9 cellular contexts compared by ENCODE assay signal in the genomic region with DNA sequence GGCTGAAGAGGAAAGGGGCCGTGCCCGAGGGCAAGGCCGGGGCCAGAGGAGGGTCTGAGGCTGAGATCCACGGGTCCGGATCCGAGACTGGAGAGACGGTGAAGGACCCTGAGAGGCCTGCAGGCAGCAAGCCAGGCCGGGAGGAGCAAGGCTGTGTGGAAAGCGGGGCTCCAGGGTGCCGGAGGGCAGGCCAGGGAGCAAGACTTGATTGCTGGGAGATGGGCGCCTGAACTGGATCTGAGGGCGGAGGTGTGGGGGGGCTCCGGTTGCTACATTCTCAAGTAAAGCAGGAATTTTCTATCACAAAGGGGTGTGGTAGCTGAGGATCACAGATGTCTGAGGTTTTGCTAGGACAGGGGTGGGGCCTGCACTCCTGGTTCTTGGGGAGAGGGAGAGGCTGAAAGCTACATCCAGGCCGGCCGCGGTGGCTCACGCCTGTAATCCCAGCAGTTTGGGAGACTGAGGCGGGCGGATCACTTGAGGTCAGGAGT. TPM values are rescaled to one million over a fixed set of nuclear protein-coding genes. Genes with fewer than 3 reads are reported as not detected.
DNase-seq lines count a peak whose midpoint lies in the region; ATAC-seq lines count a peak whose summit lies in the region.
"Had no signal": no experiment of that assay in that cellular context is flagged by ENCODE, and none has a peak within 500 bp of the region (broad histone marks: within the 10 kb centered on the region; RNA-seq: fewer than 3 reads in every experiment).

No MANE protein-coding gene starts in this region.

- H3K9me3 Mint-ChIP-seq in activated CD4-positive, alpha-beta memory T cell treated with anti-CD3 and anti-CD28 coated beads for 36 hours, result peaks cover 7% of the 10 kb centered on the region
- H3K9me3 Mint-ChIP-seq in activated CD4-positive, alpha-beta memory T cell treated with anti-CD3 and anti-CD28 coated beads, Interleukin-2, amount 10 ng/mL, durations not matched to agents 7 days and 5 days, result peaks cover 4% of the 10 kb centered on the region
- H3K9me3 Mint-ChIP-seq in activated CD8-positive, alpha-beta T cell treated with anti-CD3 and anti-CD28 coated beads, Interleukin-2, amount 10 ng/mL, durations not matched to agents 7 days and 5 days (ENCODE audit: insufficient read depth), result no peaks in the 10 kb centered on the region

- no peaks in the 10 kb centered on the region for H3K36me3 Mint-ChIP-seq in activated CD4-positive, alpha-beta memory T cell treated with anti-CD3 and anti-CD28 coated beads for 36 hours
- peaks cover 2% of the 10 kb centered on the region for H3K36me3 Mint-ChIP-seq in activated CD4-positive, alpha-beta memory T cell treated with anti-CD3 and anti-CD28 coated beads, Interleukin-2, amount 10 ng/mL, durations not matched to agents 7 days and 5 days (ENCODE audit: low read depth)
- H3K36me3 Mint-ChIP-seq in activated CD8-positive, alpha-beta T cell treated with anti-CD3 and anti-CD28 coated beads, Interleukin-2, amount 10 ng/mL, durations not matched to agents 7 days and 5 days (ENCODE audit: low read depth), result peaks cover 4% of the 10 kb centered on the region

- H3K4me1 Mint-ChIP-seq in activated CD4-positive, alpha-beta memory T cell treated with anti-CD3 and anti-CD28 coated beads for 36 hours (ENCODE audit: low read depth), result peaks cover 11% of the 10 kb centered on the region
- H3K4me1 Mint-ChIP-seq in activated CD4-positive, alpha-beta memory T cell treated with anti-CD3 and anti-CD28 coated beads, Interleukin-2, amount 10 ng/mL, durations not matched to agents 7 days and 5 days, result peaks cover 24% of the 10 kb centered on the region
- H3K4me1 Mint-ChIP-seq in activated CD8-positive, alpha-beta T cell treated with anti-CD3 and anti-CD28 coated beads, Interleukin-2, amount 10 ng/mL, durations not matched to agents 7 days and 5 days (ENCODE audit: low read depth), result peaks cover 25% of the 10 kb centered on the region

- CTCF ChIA-PET in activated CD4-positive, alpha-beta memory T cell treated with anti-CD3 and anti-CD28 coated beads for 36 hours (lab: Charles Lee), result interaction anchor here (1.2 to 3.8 kb wide), 2 partner anchors 40 to 41 kb away, joined by 4 to 14 read pairs; no protein-coding TSS in a partner anchor
- CTCF ChIA-PET in activated CD4-positive, alpha-beta memory T cell treated with anti-CD3 and anti-CD28 coated beads, Interleukin-2, amount 10 ng/mL, durations not matched to agents 7 days and 5 days (lab: Charles Lee), result no interaction called here
- CTCF ChIA-PET in activated CD8-positive, alpha-beta T cell treated with anti-CD3 and anti-CD28 coated beads, Interleukin-2, amount 10 ng/mL, durations not matched to agents 7 days and 5 days (lab: Charles Lee), result interaction anchor here (0.9 kb wide), 1 partner anchor 10 kb away, joined by 3 read pairs; no protein-coding TSS in a partner anchor

- H3K4me3 ChIP-seq in MG63, result no peak overlapping the region

- POLR2A ChIA-PET in activated CD4-positive, alpha-beta memory T cell treated with anti-CD3 and anti-CD28 coated beads for 36 hours (lab: Charles Lee), result no interaction called here
- POLR2A ChIA-PET in activated CD4-positive, alpha-beta memory T cell treated with anti-CD3 and anti-CD28 coated beads, Interleukin-2, amount 10 ng/mL, durations not matched to agents 7 days and 5 days (lab: Charles Lee), result interaction anchor here (1.0 to 1.3 kb wide), 2 partner anchors 9 to 10 kb away, joined by 3 to 6 read pairs; no protein-coding TSS in a partner anchor
- POLR2A ChIA-PET in activated CD8-positive, alpha-beta T cell treated with anti-CD3 and anti-CD28 coated beads, Interleukin-2, amount 10 ng/mL, durations not matched to agents 7 days and 5 days (lab: Charles Lee), result no interaction called here

- intact Hi-C loops in activated CD4-positive, alpha-beta memory T cell treated with anti-CD3 and anti-CD28 coated beads for 36 hours (cut with micrococcal nuclease), result loop anchor here (2.0 kb wide), 1 partner anchor 69 kb away; the partner anchor contains the start of gene CA11

- H3K4me3 Mint-ChIP-seq in activated CD4-positive, alpha-beta memory T cell treated with anti-CD3 and anti-CD28 coated beads for 36 hours, result peak overlapping the region; percentile 79
- no peak overlapping the region for H3K4me3 Mint-ChIP-seq in activated CD4-positive, alpha-beta memory T cell treated with anti-CD3 and anti-CD28 coated beads, Interleukin-2, amount 10 ng/mL, durations not matched to agents 7 days and 5 days
- peak overlapping the region; percentile 89 for H3K4me3 Mint-ChIP-seq in activated CD8-positive, alpha-beta T cell treated with anti-CD3 and anti-CD28 coated beads, Interleukin-2, amount 10 ng/mL, durations not matched to agents 7 days and 5 days

- no peak overlapping the region for H3K27ac Mint-ChIP-seq in activated CD4-positive, alpha-beta memory T cell treated with anti-CD3 and anti-CD28 coated beads for 36 hours
- no peak overlapping the region for H3K27ac Mint-ChIP-seq in activated CD4-positive, alpha-beta memory T cell treated with anti-CD3 and anti-CD28 coated beads, Interleukin-2, amount 10 ng/mL, durations not matched to agents 7 days and 5 days
- no peak overlapping the region for H3K27ac Mint-ChIP-seq in activated CD8-positive, alpha-beta T cell treated with anti-CD3 and anti-CD28 coated beads, Interleukin-2, amount 10 ng/mL, durations not matched to agents 7 days and 5 days

- H3K9me3 ChIP-seq in MG63, result no peaks in the 10 kb centered on the region

- no peaks in the 10 kb centered on the region for H3K27me3 Mint-ChIP-seq in activated CD4-positive, alpha-beta memory T cell treated with anti-CD3 and anti-CD28 coated beads for 36 hours
- no peaks in the 10 kb centered on the region for H3K27me3 Mint-ChIP-seq in activated CD4-positive, alpha-beta memory T cell treated with anti-CD3 and anti-CD28 coated beads, Interleukin-2, amount 10 ng/mL, durations not matched to agents 7 days and 5 days
- H3K27me3 Mint-ChIP-seq in activated CD8-positive, alpha-beta T cell treated with anti-CD3 and anti-CD28 coated beads, Interleukin-2, amount 10 ng/mL, durations not matched to agents 7 days and 5 days (ENCODE audit: low read depth), result peaks cover 2% of the 10 kb centered on the region

- DNase-seq in activated CD4-positive, alpha-beta memory T cell treated with anti-CD3 and anti-CD28 coated beads for 36 hours, result no peak
- no peak for DNase-seq in activated CD4-positive, alpha-beta memory T cell treated with anti-CD3 and anti-CD28 coated beads, Interleukin-2, amount 10 ng/mL, durations not matched to agents 7 days and 5 days
- no peak for DNase-seq in activated CD8-positive, alpha-beta T cell treated with anti-CD3 and anti-CD28 coated beads, Interleukin-2, amount 10 ng/mL, durations not matched to agents 7 days and 5 days
- peak in 2 of 49 donors; percentile 38 for DNase-seq in substantia nigra (lab: John Stamatoyannopoulos, UW)
- DNase-seq in MG63, result no peak
- DNase-seq in stimulated activated CD4-positive, alpha-beta T cell treated with anti-CD3 and anti-CD28 coated beads, Interleukin-1b, Interleukin-23, amount 100 ng/mL, for 48 hours, result no peak
- no peak for DNase-seq in islet precursor cell
- DNase-seq: NCI-H510A treated with DMSO at 0.1 percent for 48 hours had no signal

- H3K27me3 ChIP-seq in layer of hippocampus (ENCODE audit: control insufficient read depth, insufficient read depth, low read length) (no peaks in the 10 kb centered on the region), MG63 (no peaks in the 10 kb centered on the region)

- no peak for ATAC-seq in activated CD8-positive, alpha-beta T cell treated with anti-CD3 and anti-CD28 coated beads, Interleukin-2, amount 10 ng/mL, durations not matched to agents 7 days and 5 days

- H3K27ac ChIP-seq in layer of hippocampus (ENCODE audit: low read depth, low read length) (peak overlapping the region; percentile 52), substantia nigra (ENCODE audit: low read depth, low read length, poor library complexity, severe bottlenecking) (peak overlapping the region; percentile 10)

- H3K36me3 ChIP-seq in MG63, result no peaks in the 10 kb centered on the region

RNA-seq across cellular contexts. Expression of gene MAMSTR, which starts 3.8 kb away (rescaled TPM):
- total RNA-seq in activated CD4-positive, alpha-beta memory T cell treated with anti-CD3 and anti-CD28 coated beads for 36 hours, result under 1 TPM; 0.76 to 0.85 TPM
- total RNA-seq in activated CD4-positive, alpha-beta memory T cell treated with anti-CD3 and anti-CD28 coated beads, Interleukin-2, amount 10 ng/mL, durations not matched to agents 7 days and 5 days, result 1 to 10 TPM in 1 of 2 experiments, under 1 TPM in 1; 0.88 to 1.2 TPM
- total RNA-seq in activated CD8-positive, alpha-beta T cell treated with anti-CD3 and anti-CD28 coated beads, Interleukin-2, amount 10 ng/mL, durations not matched to agents 7 days and 5 days, result 1 to 10 TPM in 1 of 2 experiments, under 1 TPM in 1; 0.79 to 1.3 TPM
- total RNA-seq in MG63 (2014; rRNA removed; shearing (Covaris generic); ENCODE audit: low replicate concordance), result 0.79 TPM in 1 of 2 replicates, not detected in the other

RNA-seq across cellular contexts. Expression of gene FUT2, which starts 20.0 kb away (rescaled TPM):
- total RNA-seq in activated CD4-positive, alpha-beta memory T cell treated with anti-CD3 and anti-CD28 coated beads for 36 hours, result not detected
- not detected for total RNA-seq in activated CD4-positive, alpha-beta memory T cell treated with anti-CD3 and anti-CD28 coated beads, Interleukin-2, amount 10 ng/mL, durations not matched to agents 7 days and 5 days
- total RNA-seq in activated CD8-positive, alpha-beta T cell treated with anti-CD3 and anti-CD28 coated beads, Interleukin-2, amount 10 ng/mL, durations not matched to agents 7 days and 5 days, result not detected
- total RNA-seq in MG63 (2014; rRNA removed; shearing (Covaris generic); ENCODE audit: low replicate concordance), result not detected in 2 replicates

RNA-seq across cellular contexts. Expression of gene RASIP1, which starts 24.7 kb away (rescaled TPM):
- under 1 TPM; 0.19 TPM for total RNA-seq in activated CD4-positive, alpha-beta memory T cell treated with anti-CD3 and anti-CD28 coated beads for 36 hours
- total RNA-seq in activated CD4-positive, alpha-beta memory T cell treated with anti-CD3 and anti-CD28 coated beads, Interleukin-2, amount 10 ng/mL, durations not matched to agents 7 days and 5 days, result under 1 TPM; 0.05 to 0.15 TPM
- total RNA-seq in activated CD8-positive, alpha-beta T cell treated with anti-CD3 and anti-CD28 coated beads, Interleukin-2, amount 10 ng/mL, durations not matched to agents 7 days and 5 days, result under 1 TPM; 0.26 to 0.42 TPM
- total RNA-seq in MG63 (2014; rRNA removed; shearing (Covaris generic); ENCODE audit: low replicate concordance), result 0.72 TPM in 1 of 2 replicates, not detected in the other

RNA-seq across cellular contexts. Expression of gene IZUMO1, which starts 31.0 kb away (rescaled TPM):
- not detected for total RNA-seq in activated CD4-positive, alpha-beta memory T cell treated with anti-CD3 and anti-CD28 coated beads for 36 hours
- total RNA-seq in activated CD4-positive, alpha-beta memory T cell treated with anti-CD3 and anti-CD28 coated beads, Interleukin-2, amount 10 ng/mL, durations not matched to agents 7 days and 5 days, result not detected
- total RNA-seq in activated CD8-positive, alpha-beta T cell treated with anti-CD3 and anti-CD28 coated beads, Interleukin-2, amount 10 ng/mL, durations not matched to agents 7 days and 5 days, result not detected
- total RNA-seq in MG63 (2014; rRNA removed; shearing (Covaris generic); ENCODE audit: low replicate concordance), result not detected in 2 replicates

RNA-seq across cellular contexts. Expression of gene FUT1, which starts 36.7 kb away (rescaled TPM):
- total RNA-seq in activated CD4-positive, alpha-beta memory T cell treated with anti-CD3 and anti-CD28 coated beads for 36 hours, result under 1 TPM; 0.36 to 0.40 TPM
- total RNA-seq in activated CD4-positive, alpha-beta memory T cell treated with anti-CD3 and anti-CD28 coated beads, Interleukin-2, amount 10 ng/mL, durations not matched to agents 7 days and 5 days, result under 1 TPM; 0.28 to 0.45 TPM
- under 1 TPM; 0.16 to 0.26 TPM for total RNA-seq in activated CD8-positive, alpha-beta T cell treated with anti-CD3 and anti-CD28 coated beads, Interleukin-2, amount 10 ng/mL, durations not matched to agents 7 days and 5 days
- total RNA-seq in MG63 (2014; rRNA removed; shearing (Covaris generic); ENCODE audit: low replicate concordance), result 0.07 and 0.16 TPM in 2 replicates
